In the genomic region with DNA sequence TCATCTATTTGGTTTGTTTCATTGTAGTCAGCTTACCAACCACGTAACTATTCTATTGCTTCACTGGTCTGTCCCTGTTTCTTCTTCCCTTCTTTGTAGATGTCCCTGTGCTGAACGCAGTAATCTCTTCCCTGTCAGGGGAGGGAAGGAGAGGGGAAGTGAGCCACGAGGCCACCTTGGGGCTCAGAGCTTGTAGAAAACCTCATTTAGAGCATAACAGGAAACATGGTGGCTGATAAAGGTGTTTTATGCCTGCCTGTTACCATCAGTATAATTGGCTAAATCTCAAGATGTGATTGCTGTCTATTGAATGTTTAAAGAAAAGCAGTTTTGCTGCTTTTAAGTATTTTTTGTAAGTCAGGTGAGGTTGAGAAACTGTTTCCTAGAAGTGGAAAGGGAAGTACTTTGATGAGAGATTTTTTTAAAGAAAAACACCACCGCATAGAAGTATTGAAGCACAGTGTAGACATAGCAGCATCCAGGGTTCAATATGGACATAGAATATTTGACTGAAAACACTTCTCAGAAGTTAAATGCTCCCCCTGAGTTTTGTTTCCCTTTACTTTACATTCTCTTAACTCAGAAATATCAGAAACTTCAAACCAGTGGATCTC, we compare ENCODE assay signal across 11 cellular contexts. TPM values are rescaled to one million over a fixed set of nuclear protein-coding genes. Genes with fewer than 3 reads are reported as not detected.
DNase-seq lines count a peak whose midpoint lies in the region; ATAC-seq and TF ChIP-seq lines count a peak whose summit lies in the region.
"Had no signal": no experiment of that assay in that cellular context is flagged by ENCODE, and none has a peak within 500 bp of the region (broad histone marks: within the 10 kb centered on the region; RNA-seq: fewer than 3 reads in every experiment).

No MANE protein-coding gene starts in this region.

- peaks cover 83% of the 10 kb centered on the region for H3K4me1 ChIP-seq in CD8-positive, alpha-beta T cell (ENCODE audit: insufficient read depth, low read length)

- peak overlapping the region; percentile 96 for H3K27ac Mint-ChIP-seq in CD8-positive, alpha-beta T cell
- H3K27ac Mint-ChIP-seq in activated CD8-positive, alpha-beta T cell treated with anti-CD3 and anti-CD28 coated beads for 36 hours = peak overlapping the region; percentile 95
- H3K27ac Mint-ChIP-seq: mesothelial cell of epicardium had no signal

- TF ChIP-seq POLR2A in GM18505 (IDR thresholded peaks at IDR 0.05; ENCODE audit: borderline replicate concordance, extremely low read depth, insufficient read depth, insufficient read length) = no peak

- peaks cover 22% of the 10 kb centered on the region for H3K36me3 ChIP-seq in CD8-positive, alpha-beta T cell (ENCODE audit: insufficient read depth, low read length)

- intact Hi-C loops in CD8-positive, alpha-beta T cell (cut with DNase I, micrococcal nuclease) = loop anchor here (1.0 to 10.0 kb wide), 6 partner anchors 12 to 209 kb away; a partner anchor contains a TSS
- intact Hi-C loops in activated CD8-positive, alpha-beta T cell treated with anti-CD3 and anti-CD28 coated beads for 36 hours (cut with micrococcal nuclease) = no loop called here
- intact Hi-C loops in left colon (cut with DNase I, micrococcal nuclease) = no loop called here
- intact Hi-C loops in sciatic nerve (cut with DNase I) = no loop called here

- H3K4me3 ChIP-seq in CD8-positive, alpha-beta T cell (ENCODE audit: low read depth, low read length) = peak overlapping the region; percentile 4

- H3K36me3 Mint-ChIP-seq in CD8-positive, alpha-beta T cell = peaks cover 81% of the 10 kb centered on the region
- H3K36me3 Mint-ChIP-seq in activated CD8-positive, alpha-beta T cell treated with anti-CD3 and anti-CD28 coated beads for 36 hours (ENCODE audit: low read depth) = peaks cover 48% of the 10 kb centered on the region

- peak overlapping the region; percentile 40 for H3K27ac ChIP-seq in CD8-positive, alpha-beta T cell (ENCODE audit: low read depth, low read length)

- no peak for TF ChIP-seq CTCF in CD8-positive, alpha-beta T cell (IDR thresholded peaks at IDR 0.05)
- TF ChIP-seq CTCF in activated CD8-positive, alpha-beta T cell treated with anti-CD3 and anti-CD28 coated beads for 36 hours (IDR thresholded peaks at IDR 0.05) = no peak

- H3K27me3 ChIP-seq in CD8-positive, alpha-beta T cell (ENCODE audit: insufficient read depth, low read length) = no peaks in the 10 kb centered on the region

- H3K4me3 Mint-ChIP-seq in CD8-positive, alpha-beta T cell = peak overlapping the region; percentile 61
- peak overlapping the region; percentile 24 for H3K4me3 Mint-ChIP-seq in activated CD8-positive, alpha-beta T cell treated with anti-CD3 and anti-CD28 coated beads for 36 hours
- H3K4me3 Mint-ChIP-seq: mesothelial cell of epicardium had no signal

- POLR2A ChIA-PET in CD8-positive, alpha-beta T cell (lab: Charles Lee) = interaction anchor here (0.7 to 1.6 kb wide), 12 partner anchors 10 to 91 kb away, joined by 3 to 13 read pairs (median 4); no protein-coding TSS in a partner anchor
- POLR2A ChIA-PET in activated CD8-positive, alpha-beta T cell treated with anti-CD3 and anti-CD28 coated beads for 36 hours (lab: Charles Lee) = no interaction called here

- peak; percentile 94 for ATAC-seq in CD8-positive, alpha-beta T cell
- ATAC-seq in activated CD8-positive, alpha-beta T cell treated with anti-CD3 and anti-CD28 coated beads for 36 hours = peak; percentile 72
- ATAC-seq in left colon (peak; percentile 14), sciatic nerve (no peak), GM21367 (IDR thresholded peaks at IDR 0.05; ENCODE audit: unreplicated experiment) (no peak), GM18505 (IDR thresholded peaks at IDR 0.05; ENCODE audit: unreplicated experiment) (no peak)

- H3K9me3 ChIP-seq in CD8-positive, alpha-beta T cell (ENCODE audit: low read length) = no peaks in the 10 kb centered on the region

- peak in 5 of 7 experiments; percentile 30 to 70 (median 44) for DNase-seq in CD8-positive, alpha-beta T cell
- DNase-seq in NOMO-1 treated with DMSO at 0.1 percent for 48 hours (lab: John Stamatoyannopoulos, UW; ENCODE audit: unreplicated experiment) (peak; percentile 68), left colon (no peak), dedifferentiated amniotic fluid mesenchymal stem cell (ENCODE audit: extremely low spot score) (no peak), sciatic nerve (ENCODE audit: low spot score) (no peak)
- DNase-seq in activated CD8-positive, alpha-beta T cell treated with anti-CD3 and anti-CD28 coated beads for 36 hours = peak; percentile 18
- DNase-seq: retina, trophoblast cell had no signal

- CTCF ChIA-PET in CD8-positive, alpha-beta T cell (lab: Charles Lee) = interaction anchor here (0.6 to 6.1 kb wide), 10 partner anchors 8 to 56 kb away, joined by 3 to 58 read pairs (median 4); no protein-coding TSS in a partner anchor
- CTCF ChIA-PET in activated CD8-positive, alpha-beta T cell treated with anti-CD3 and anti-CD28 coated beads for 36 hours (lab: Charles Lee) = interaction anchor here (0.9 to 2.4 kb wide), 6 partner anchors 11 to 369 kb away, joined by 3 to 19 read pairs (median 4); no protein-coding TSS in a partner anchor

- no peaks in the 10 kb centered on the region for H3K27me3 Mint-ChIP-seq in CD8-positive, alpha-beta T cell (ENCODE audit: low read depth)
- no peaks in the 10 kb centered on the region for H3K27me3 Mint-ChIP-seq in activated CD8-positive, alpha-beta T cell treated with anti-CD3 and anti-CD28 coated beads for 36 hours

- peaks cover 75% of the 10 kb centered on the region for H3K4me1 Mint-ChIP-seq in CD8-positive, alpha-beta T cell (ENCODE audit: low read depth)
- H3K4me1 Mint-ChIP-seq in activated CD8-positive, alpha-beta T cell treated with anti-CD3 and anti-CD28 coated beads for 36 hours (ENCODE audit: low read depth) = peaks cover 65% of the 10 kb centered on the region
- H3K4me1 Mint-ChIP-seq: mesothelial cell of epicardium had no signal

- no peaks in the 10 kb centered on the region for H3K9me3 Mint-ChIP-seq in CD8-positive, alpha-beta T cell
- peaks cover 4% of the 10 kb centered on the region for H3K9me3 Mint-ChIP-seq in activated CD8-positive, alpha-beta T cell treated with anti-CD3 and anti-CD28 coated beads for 36 hours
- H3K9me3 Mint-ChIP-seq: mesothelial cell of epicardium had no signal

RNA-seq across cellular contexts. Expression of a gene that starts 59.7 kb away (rescaled TPM):
- total RNA-seq in CD8-positive, alpha-beta T cell = 10 to 100 TPM; 34.1 to 36.6 TPM
- 10 to 100 TPM; 65.8 to 70.7 TPM for total RNA-seq in activated CD8-positive, alpha-beta T cell treated with anti-CD3 and anti-CD28 coated beads for 36 hours
- 10 to 100 TPM; 16.9 to 26.2 TPM for total RNA-seq in left colon
- total RNA-seq in sciatic nerve = 18.9 TPM

Comparison
In these comparisons a context has a peak if more than half of its experiments do, and no peak if none do; other contexts are left out.
1. ATAC-seq: peak in CD8-positive, alpha-beta T cell (single experiment), activated CD8-positive, alpha-beta T cell treated with anti-CD3 and anti-CD28 coated beads for 36 hours (single experiment) and left colon (single experiment); none in sciatic nerve (single experiment), GM21367 (single experiment) and GM18505 (single experiment).
2. DNase-seq: peak in CD8-positive, alpha-beta T cell (5 of 7), NOMO-1 treated with DMSO at 0.1 percent for 48 hours (single experiment) and activated CD8-positive, alpha-beta T cell treated with anti-CD3 and anti-CD28 coated beads for 36 hours (single experiment); none in left colon (0 of 2), dedifferentiated amniotic fluid mesenchymal stem cell (single experiment) and sciatic nerve (single experiment).
3. intact Hi-C loops: an anchor here in CD8-positive, alpha-beta T cell (1.0 to 10.0 kb wide); none called in activated CD8-positive, alpha-beta T cell treated with anti-CD3 and anti-CD28 coated beads for 36 hours, left colon and sciatic nerve.